Comparison of ENCODE assay signal across 8 cellular contexts in the genomic region with DNA sequence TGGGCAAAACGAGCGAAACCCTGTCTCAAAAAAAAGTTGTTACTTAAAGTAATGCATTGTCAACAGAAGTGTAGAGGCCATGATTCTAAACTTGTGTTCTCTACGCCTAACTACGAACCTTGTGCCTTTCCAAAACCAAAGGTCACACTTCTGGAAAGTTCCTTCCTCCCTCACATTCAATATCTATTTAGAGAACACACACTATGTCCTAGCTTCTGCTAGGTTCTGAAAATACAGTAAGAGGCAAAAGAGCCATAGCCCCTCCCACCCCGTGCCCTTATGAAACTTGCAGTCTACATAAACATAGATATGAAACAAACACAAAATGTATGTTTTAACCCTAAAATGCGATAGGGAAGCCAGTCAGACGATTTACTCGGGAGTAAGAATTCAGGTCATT. TPM values are rescaled to one million over a fixed set of nuclear protein-coding genes. Genes with fewer than 3 reads are reported as not detected.
DNase-seq lines count a peak whose midpoint lies in the region; ATAC-seq and TF ChIP-seq lines count a peak whose summit lies in the region.

No MANE protein-coding gene starts in this region.

- H3K9me3 ChIP-seq in CD4-positive, alpha-beta memory T cell (ENCODE audit: control insufficient read depth in 1 of 2, low read length in 2 of 2): no peaks in the 10 kb centered on the region
- H3K9me3 ChIP-seq in thoracic aorta: no peaks in the 10 kb centered on the region

- ATAC-seq in HG02759 (IDR thresholded peaks at IDR 0.05; ENCODE audit: unreplicated experiment) (peak; percentile 2), thoracic aorta (ENCODE audit: insufficient number of reproducible peaks, low FRiP score, low read depth) (peak; percentile 6), HG02623 (IDR thresholded peaks at IDR 0.05; ENCODE audit: unreplicated experiment) (no peak)
- ATAC-seq in activated naive CD8-positive, alpha-beta T cell treated with anti-CD3 and anti-CD28 coated beads, Interleukin-2, amount 50 U/mL, for 24 hours: no peak

- peak overlapping the region; percentile 91 to 98 (median 96) for H3K27ac Mint-ChIP-seq in CD4-positive, alpha-beta memory T cell
- H3K27ac Mint-ChIP-seq in activated naive CD8-positive, alpha-beta T cell treated with anti-CD3 and anti-CD28 coated beads, Interleukin-2, amount 50 U/mL, for 24 hours: peak overlapping the region; percentile 95

- H3K4me3 Mint-ChIP-seq in CD4-positive, alpha-beta memory T cell: peak overlapping the region; percentile 89 to 99 (median 94)
- H3K4me3 Mint-ChIP-seq in activated naive CD8-positive, alpha-beta T cell treated with anti-CD3 and anti-CD28 coated beads, Interleukin-2, amount 50 U/mL, for 24 hours: peak overlapping the region; percentile 86

- POLR2A ChIA-PET in CD4-positive, alpha-beta memory T cell (lab: Charles Lee; ENCODE audit: partially characterized antibody): interaction anchor here (1.0 to 3.7 kb wide), 8 partner anchors 17 to 1953 kb away, joined by 3 to 63 read pairs (median 6); a partner anchor contains a TSS

- no peak for TF ChIP-seq CTCF in kidney epithelial cell (IDR thresholded peaks at IDR 0.05; ENCODE audit: insufficient read depth, low read length, poor library complexity, severe bottlenecking)
- no peak for TF ChIP-seq CTCF in thoracic aorta (IDR thresholded peaks at IDR 0.05)
- TF ChIP-seq CTCF in GM10266 (IDR thresholded peaks at IDR 0.05; ENCODE audit: control insufficient read depth, insufficient read depth, low read depth, missing control alignments): no peak

- H3K27me3 Mint-ChIP-seq in CD4-positive, alpha-beta memory T cell: no peaks in the 10 kb centered on the region
- H3K27me3 Mint-ChIP-seq in activated naive CD8-positive, alpha-beta T cell treated with anti-CD3 and anti-CD28 coated beads, Interleukin-2, amount 50 U/mL, for 24 hours: no peaks in the 10 kb centered on the region

- H3K4me1 ChIP-seq in CD4-positive, alpha-beta memory T cell (ENCODE audit: insufficient read depth, low read length): peaks cover 18% of the 10 kb centered on the region
- H3K4me1 ChIP-seq in thoracic aorta (ENCODE audit: control insufficient read depth in 1 of 2, low read depth in 2 of 2): peaks cover 8 to 11% of the 10 kb centered on the region in 2 donors

- peaks cover 0 to 5% (median 0%) of the 10 kb centered on the region in 8 donors for H3K9me3 Mint-ChIP-seq in CD4-positive, alpha-beta memory T cell
- no peaks in the 10 kb centered on the region for H3K9me3 Mint-ChIP-seq in activated naive CD8-positive, alpha-beta T cell treated with anti-CD3 and anti-CD28 coated beads, Interleukin-2, amount 50 U/mL, for 24 hours

- no peaks in the 10 kb centered on the region for H3K27me3 ChIP-seq in CD4-positive, alpha-beta memory T cell (ENCODE audit: insufficient read depth, low read length)
- H3K27me3 ChIP-seq in kidney epithelial cell (ENCODE audit: control insufficient read depth, insufficient read depth, low read length) (no peaks in the 10 kb centered on the region), thoracic aorta (replicated peaks; ENCODE audit: insufficient read depth) (no peaks in the 10 kb centered on the region)

- intact Hi-C loops in CD4-positive, alpha-beta memory T cell (cut with micrococcal nuclease): loop anchor here (1.0 to 10.0 kb wide), 6 partner anchors 36 to 884 kb away; a partner anchor contains a TSS

- peak in 1 of 5 donors; percentile 3 for DNase-seq in CD4-positive, alpha-beta memory T cell
- no peak for DNase-seq in activated naive CD8-positive, alpha-beta T cell treated with anti-CD3 and anti-CD28 coated beads, Interleukin-2, amount 50 U/mL, for 24 hours
- DNase-seq in kidney epithelial cell (ENCODE audit: low read depth): no peak
- DNase-seq in thoracic aorta (ENCODE audit: low spot score): no peak
- no peak for DNase-seq in NCI-H2196 treated with DMSO at 0.1 percent for 48 hours (lab: John Stamatoyannopoulos, UW; ENCODE audit: unreplicated experiment)
- DNase-seq in GM10266 (ENCODE audit: extremely low spot score): no peak

- H3K4me3 ChIP-seq in CD4-positive, alpha-beta memory T cell (ENCODE audit: low read length in 2 of 2): peak overlapping the region; percentile 80 to 82
- H3K4me3 ChIP-seq in kidney epithelial cell (ENCODE audit: low read depth, low read length) (peak overlapping the region; percentile 61), thoracic aorta (peak overlapping the region; percentile 86)

- H3K36me3 Mint-ChIP-seq in CD4-positive, alpha-beta memory T cell: peaks cover 0 to 10% of the 10 kb centered on the region in 2 donors
- H3K36me3 Mint-ChIP-seq in activated naive CD8-positive, alpha-beta T cell treated with anti-CD3 and anti-CD28 coated beads, Interleukin-2, amount 50 U/mL, for 24 hours (ENCODE audit: low read depth): no peaks in the 10 kb centered on the region

- H3K36me3 ChIP-seq in CD4-positive, alpha-beta memory T cell (ENCODE audit: insufficient read depth, low read length): no peaks in the 10 kb centered on the region
- no peaks in the 10 kb centered on the region for H3K36me3 ChIP-seq in kidney epithelial cell (ENCODE audit: control insufficient read depth, insufficient read depth, low read length)
- H3K36me3 ChIP-seq in thoracic aorta: no peaks in the 10 kb centered on the region

- H3K27ac ChIP-seq in CD4-positive, alpha-beta memory T cell (ENCODE audit: low read depth, low read length): peak overlapping the region; percentile 60
- peak overlapping the region; percentile 59 to 70 for H3K27ac ChIP-seq in thoracic aorta

- H3K4me1 Mint-ChIP-seq in CD4-positive, alpha-beta memory T cell: peaks cover 12 to 33% (median 27%) of the 10 kb centered on the region in 4 donors
- H3K4me1 Mint-ChIP-seq in activated naive CD8-positive, alpha-beta T cell treated with anti-CD3 and anti-CD28 coated beads, Interleukin-2, amount 50 U/mL, for 24 hours: peaks cover 26% of the 10 kb centered on the region

- CTCF ChIA-PET in CD4-positive, alpha-beta memory T cell (lab: Charles Lee; ENCODE audit: partially characterized antibody): interaction anchor here (0.9 to 7.3 kb wide), 32 partner anchors 10 to 745 kb away, joined by 3 to 282 read pairs (median 6); a partner anchor contains a TSS

RNA-seq across cellular contexts. Expression of a gene that starts 36.4 kb away (rescaled TPM):
- 10 to 100 TPM; 46.7 to 47.9 TPM for total RNA-seq in CD4-positive, alpha-beta memory T cell
- 10 to 100 TPM; 36.3 to 54.9 TPM for polyA plus RNA-seq in CD4-positive, alpha-beta memory T cell
- total RNA-seq in kidney epithelial cell: 35.7 and 39.8 TPM in 2 replicates
- total RNA-seq in thoracic aorta: 10 to 100 TPM; 22.6 to 23.6 TPM

Comparison
In these comparisons a context has a peak if more than half of its experiments do, and no peak if none do; other contexts are left out.
1. ATAC-seq: peak in HG02759 (single experiment) and thoracic aorta (single experiment); none in activated naive CD8-positive, alpha-beta T cell treated with anti-CD3 and anti-CD28 coated beads, Interleukin-2, amount 50 U/mL, for 24 hours (single experiment) and HG02623 (single experiment).
2. Peak in every context shown above with its lines, with median percentiles within 50 percentile points of each other: H3K4me3 ChIP-seq.